ENCODE assay signal across 9 cellular contexts in the genomic region with DNA sequence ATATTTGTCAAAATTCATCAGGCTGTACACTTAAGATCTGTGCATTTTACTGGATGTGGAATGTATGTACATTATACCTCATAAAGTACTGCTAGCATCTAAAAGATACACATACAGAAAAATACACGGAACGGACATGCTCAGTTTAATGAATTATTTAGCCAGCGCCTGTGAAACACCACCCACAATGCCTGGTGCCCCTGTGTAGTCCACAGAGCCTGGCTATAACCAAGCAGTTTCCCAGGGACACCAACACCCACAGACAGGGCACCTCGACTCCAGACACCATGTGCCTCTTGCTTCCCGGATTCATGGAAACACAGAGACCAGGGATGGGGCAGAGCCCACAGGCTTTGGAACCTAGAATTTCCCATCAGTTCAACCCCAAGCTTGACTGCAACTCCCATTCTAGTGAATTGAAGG. TPM values are rescaled to one million over a fixed set of nuclear protein-coding genes. Genes with fewer than 3 reads are reported as not detected.
DNase-seq lines count a peak whose midpoint lies in the region; ATAC-seq and TF ChIP-seq lines count a peak whose summit lies in the region.
"Had no signal": no experiment of that assay in that cellular context is flagged by ENCODE, and none has a peak within 500 bp of the region (broad histone marks: within the 10 kb centered on the region; RNA-seq: fewer than 3 reads in every experiment).

No MANE protein-coding gene starts in this region.

- H3K27ac ChIP-seq in trophoblast cell (ENCODE audit: low read depth, low read length) = no peak overlapping the region

- no peak overlapping the region for H2BK12ac ChIP-seq in trophoblast cell (ENCODE audit: low read length)

- peak overlapping the region; percentile 58 for H3K4me2 ChIP-seq in trophoblast cell (ENCODE audit: low read length)

- H4K91ac ChIP-seq in trophoblast cell (ENCODE audit: low read depth, low read length) = no peak overlapping the region

- H3K27me3 ChIP-seq in trophoblast cell (ENCODE audit: insufficient read depth, low read length) = no peaks in the 10 kb centered on the region

- no CpG with 5 or more reads among the region's 5 CpGs for WGBS in trophoblast cell (ENCODE audit: extremely low coverage, insufficient coverage, insufficient read length)

- no peaks in the 10 kb centered on the region for H3K9me3 Mint-ChIP-seq in chondrocyte (ENCODE audit: low read depth)

- no peaks in the 10 kb centered on the region for H3K36me3 ChIP-seq in trophoblast cell (ENCODE audit: control insufficient read depth in 1 of 2, insufficient read depth in 2 of 2, low read length in 2 of 2)

- H3K4ac ChIP-seq in trophoblast cell (ENCODE audit: low read depth, low read length) = no peak overlapping the region

- ATAC-seq in GM18858 (IDR thresholded peaks at IDR 0.05; ENCODE audit: unreplicated experiment) = peak; percentile 30
- ATAC-seq in HG03066 (IDR thresholded peaks at IDR 0.05; ENCODE audit: low read depth, unreplicated experiment) = peak; percentile 31
- no peak for ATAC-seq in GM18517 (IDR thresholded peaks at IDR 0.05; ENCODE audit: unreplicated experiment)

- peaks cover 4% of the 10 kb centered on the region for H3K79me1 ChIP-seq in trophoblast cell (ENCODE audit: low read length)

- H3K27ac Mint-ChIP-seq in chondrocyte (ENCODE audit: unreplicated experiment) = peak overlapping the region; percentile 95

- H2AK5ac ChIP-seq in trophoblast cell (ENCODE audit: low read length) = no peak overlapping the region

- H4K12ac ChIP-seq in trophoblast cell (ENCODE audit: low read depth, low read length) = no peak overlapping the region

- H3K36me3 Mint-ChIP-seq in chondrocyte (ENCODE audit: low read depth) = no peaks in the 10 kb centered on the region

- H3K18ac ChIP-seq in trophoblast cell (ENCODE audit: low read length) = no peak overlapping the region

- no peaks in the 10 kb centered on the region for H3K27me3 Mint-ChIP-seq in chondrocyte (ENCODE audit: low read depth)

- H3K9ac ChIP-seq in trophoblast cell (ENCODE audit: low read length) = no peak overlapping the region

- H3K9me3 ChIP-seq in trophoblast cell (ENCODE audit: insufficient read depth, low read depth, low read length) = no peaks in the 10 kb centered on the region

- TF ChIP-seq CTCF in chondrocyte (IDR thresholded peaks at IDR 0.05) = no peak

- no peak overlapping the region for H4K8ac ChIP-seq in trophoblast cell (ENCODE audit: low read depth, low read length)

- H2AFZ ChIP-seq in trophoblast cell (ENCODE audit: insufficient read depth, low read length, poor library complexity) = no peak overlapping the region

- H3K79me2 ChIP-seq in trophoblast cell (ENCODE audit: control insufficient read depth, insufficient read depth, low read length, poor library complexity) = no peaks in the 10 kb centered on the region

- no peak overlapping the region for H3K4me3 ChIP-seq in trophoblast cell (ENCODE audit: low read depth, low read length)

- H2BK5ac ChIP-seq in trophoblast cell (ENCODE audit: low read depth, low read length, poor library complexity) = no peak overlapping the region

- H3K4me1 Mint-ChIP-seq in chondrocyte (ENCODE audit: low read depth) = peaks cover 68% of the 10 kb centered on the region

- no peak overlapping the region for H2BK120ac ChIP-seq in trophoblast cell (ENCODE audit: insufficient read depth, low read length, poor library complexity)

- peak overlapping the region; percentile 72 for H3K4me3 Mint-ChIP-seq in chondrocyte (ENCODE audit: unreplicated experiment)

- DNase-seq in chondrocyte (ENCODE audit: low spot score) (no peak), trophoblast cell (no peak), NK-92 (lab: John Stamatoyannopoulos, UW; ENCODE audit: unreplicated experiment) (no peak), middle frontal gyrus (ENCODE audit: extremely low spot score, low spot score) (no peak), ecto neural progenitor cell (ENCODE audit: low spot score) (no peak)

- no peak overlapping the region for H3K14ac ChIP-seq in trophoblast cell (ENCODE audit: low read length)

- peaks cover 8 to 14% of the 10 kb centered on the region in 2 experiments for H3K4me1 ChIP-seq in trophoblast cell (ENCODE audit: control insufficient read depth in 1 of 2, insufficient read depth in 2 of 2, low read length in 2 of 2)

- H3K23ac ChIP-seq in trophoblast cell (ENCODE audit: low read length) = no peak overlapping the region

RNA-seq across cellular contexts. Expression of a gene that starts 17.4 kb away (rescaled TPM):
- total RNA-seq in chondrocyte = 1.8 to 1.9 TPM (median 1.8 TPM) in 3 replicates
- 0.15 and 0.18 TPM in 2 replicates for polyA plus RNA-seq in trophoblast cell (2013)

RNA-seq across cellular contexts. Expression of a gene that starts 30.7 kb away (rescaled TPM):
- total RNA-seq in chondrocyte = 139 to 237 TPM (median 143 TPM) in 3 replicates
- polyA plus RNA-seq in trophoblast cell (2013) = 1.1 and 1.2 TPM in 2 replicates

RNA-seq across cellular contexts. Expression of a gene that starts 57.0 kb away (rescaled TPM):
- total RNA-seq in chondrocyte = not detected in 3 replicates
- polyA plus RNA-seq in trophoblast cell (2013) = 0.22 TPM in 1 of 2 replicates, not detected in the other
- total RNA-seq: subcutaneous adipose tissue had no signal
